8 cellular contexts compared by ENCODE assay signal in the genomic region with DNA sequence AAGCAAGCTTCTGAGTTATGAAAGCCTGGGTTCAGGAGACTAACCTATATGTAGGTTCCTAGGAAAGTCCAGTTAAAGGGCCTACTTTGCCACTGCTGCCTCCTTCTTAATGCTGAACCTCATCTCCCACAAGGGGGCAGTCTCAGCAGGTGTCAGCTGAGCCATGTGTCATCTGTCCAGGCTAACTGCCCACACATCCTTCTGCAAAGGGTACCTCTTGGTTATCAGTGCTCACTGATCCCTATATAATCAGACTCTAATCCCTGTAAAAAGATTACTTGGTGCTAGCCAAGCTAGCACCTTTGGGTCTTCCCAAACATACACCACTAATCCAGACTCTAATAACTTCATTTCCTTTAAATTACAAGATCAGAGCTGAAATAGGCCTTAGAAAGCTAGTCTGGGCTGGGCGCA. TPM values are rescaled to one million over a fixed set of nuclear protein-coding genes. Genes with fewer than 3 reads are reported as not detected.
A peak's percentile ranks its signal among the peaks of the same experiment; 100 is the strongest.
DNase-seq lines count a peak whose midpoint lies in the region; ATAC-seq and TF ChIP-seq lines count a peak whose summit lies in the region.

No MANE protein-coding gene starts in this region.

- H2BK5ac ChIP-seq in mesendoderm (ENCODE audit: low read length), result no peak overlapping the region

- no peak overlapping the region for H3K4ac ChIP-seq in mesendoderm (ENCODE audit: low read depth, low read length)

- TF ChIP-seq CTCF in AG10803 (conservative IDR thresholded peaks at IDR 0.05; ENCODE audit: low read length), result peak; percentile 78
- peak; percentile 46 for TF ChIP-seq CTCF in thoracic aorta (IDR thresholded peaks at IDR 0.05)

- no peak overlapping the region for H3K9ac ChIP-seq in mesendoderm (ENCODE audit: low read length)

- H3K4me2 ChIP-seq in mesendoderm (ENCODE audit: low read length), result no peak overlapping the region

- H3K79me1 ChIP-seq in mesendoderm (ENCODE audit: low read length), result peaks cover 8% of the 10 kb centered on the region

- no CpG with 5 or more reads among the region's 1 CpG for WGBS in mesendoderm (ENCODE audit: extremely low coverage, insufficient coverage, low lambda C conversion rate)

- no peak overlapping the region for H2BK120ac ChIP-seq in mesendoderm (ENCODE audit: low read depth, low read length)

- no peak overlapping the region for H4K5ac ChIP-seq in mesendoderm (ENCODE audit: low read length)

- no peak overlapping the region for H3K56ac ChIP-seq in mesendoderm (ENCODE audit: low read length)

- H3K79me2 ChIP-seq in mesendoderm (ENCODE audit: control insufficient read depth, insufficient read depth, low read length), result peaks cover 14% of the 10 kb centered on the region

- no peak overlapping the region for H3K23ac ChIP-seq in mesendoderm (ENCODE audit: low read length)

- no peak overlapping the region for H3K27ac ChIP-seq in mesendoderm (ENCODE audit: low read depth, low read length)
- H3K27ac ChIP-seq in thoracic aorta, result no peak overlapping the region

- H2AK5ac ChIP-seq in mesendoderm (ENCODE audit: low read length), result no peak overlapping the region

- no peaks in the 10 kb centered on the region for H3K9me3 ChIP-seq in thoracic aorta

- H3K27me3 ChIP-seq in mesendoderm (ENCODE audit: insufficient read depth, low read length, poor library complexity), result no peaks in the 10 kb centered on the region
- no peaks in the 10 kb centered on the region for H3K27me3 ChIP-seq in thoracic aorta (replicated peaks; ENCODE audit: insufficient read depth)

- no peak overlapping the region for H3K18ac ChIP-seq in mesendoderm (ENCODE audit: low read length)

- no peaks in the 10 kb centered on the region for H3K4me1 ChIP-seq in mesendoderm (ENCODE audit: control insufficient read depth, low read depth, low read length)
- no peaks in the 10 kb centered on the region for H3K4me1 ChIP-seq in thoracic aorta (ENCODE audit: control insufficient read depth in 1 of 2, low read depth in 2 of 2)

- H3K36me3 ChIP-seq in mesendoderm (ENCODE audit: control insufficient read depth, insufficient read depth, low read length) (peaks cover 35% of the 10 kb centered on the region), thoracic aorta (peaks cover 70% of the 10 kb centered on the region)

- H4K8ac ChIP-seq in mesendoderm (ENCODE audit: low read depth, low read length), result no peak overlapping the region

- ATAC-seq in GM21737 (IDR thresholded peaks at IDR 0.05; ENCODE audit: unreplicated experiment) (peak; percentile 54), thoracic aorta (ENCODE audit: insufficient number of reproducible peaks, low FRiP score, low read depth) (no peak)

- no peak overlapping the region for H2BK15ac ChIP-seq in mesendoderm (replicated peaks; ENCODE audit: low read depth)

- H3K4me3 ChIP-seq in AG10803 (ENCODE audit: low read length) (no peak overlapping the region), mesendoderm (ENCODE audit: low read length) (no peak overlapping the region), thoracic aorta (no peak overlapping the region)

- DNase-seq in AG10803 (ENCODE audit: low read depth) (peak; percentile 60), NCI-H510A treated with DMSO at 0.1 percent for 48 hours (lab: John Stamatoyannopoulos, UW) (peak; percentile 53), ecto neural progenitor cell (ENCODE audit: low spot score) (peak; percentile 68), mesendoderm (peak; percentile 85), thoracic aorta (ENCODE audit: low spot score) (no peak), mesenteric fat pad (ENCODE audit: low spot score) (no peak)
- DNase-seq in activated CD4-positive, alpha-beta T cell treated with anti-CD3 and anti-CD28 coated beads for 4 hours, result peak; percentile 54 to 61

RNA-seq across cellular contexts. Expression of gene PRDX1, which starts 9.0 kb away (rescaled TPM):
- polyA plus RNA-seq in mesendoderm (2013, experiment 1 of 2), result 1,174 TPM
- polyA plus RNA-seq in mesendoderm (2013, experiment 2 of 2), result 1,171 TPM
- total RNA-seq in thoracic aorta (100 to 1,000 TPM; 196 to 246 TPM), mesenteric fat pad (495 TPM)

RNA-seq across cellular contexts. Expression of gene MMACHC, which starts 12.5 kb away (rescaled TPM):
- 10.7 TPM for polyA plus RNA-seq in mesendoderm (2013, experiment 1 of 2)
- polyA plus RNA-seq in mesendoderm (2013, experiment 2 of 2), result 11.6 TPM
- total RNA-seq in thoracic aorta, result 1 to 10 TPM; 1.4 to 1.5 TPM
- 6.0 TPM for total RNA-seq in mesenteric fat pad

RNA-seq across cellular contexts. Expression of gene CCDC163, which starts 12.8 kb away (rescaled TPM):
- 1.6 TPM for polyA plus RNA-seq in mesendoderm (2013, experiment 1 of 2)
- polyA plus RNA-seq in mesendoderm (2013, experiment 2 of 2), result 1.8 TPM
- total RNA-seq in thoracic aorta (1 to 10 TPM; 1.3 to 1.9 TPM), mesenteric fat pad (2.4 TPM)

RNA-seq across cellular contexts. Expression of gene TESK2, which starts 21.7 kb away (rescaled TPM):
- 3.1 TPM for polyA plus RNA-seq in mesendoderm (2013, experiment 1 of 2)
- 3.3 TPM for polyA plus RNA-seq in mesendoderm (2013, experiment 2 of 2)
- total RNA-seq in thoracic aorta, result 1 to 10 TPM; 3.5 to 7.6 TPM
- 2.8 TPM for total RNA-seq in mesenteric fat pad

RNA-seq across cellular contexts. Expression of gene AKR1A1, which starts 38.0 kb away (rescaled TPM):
- 169 TPM for polyA plus RNA-seq in mesendoderm (2013, experiment 1 of 2)
- 177 TPM for polyA plus RNA-seq in mesendoderm (2013, experiment 2 of 2)
- total RNA-seq in thoracic aorta (100 to 1,000 TPM in 1 of 2 donors, 10 to 100 TPM in 1; 35.3 to 130 TPM), mesenteric fat pad (132 TPM)

Comparison
In these comparisons a context has a peak if more than half of its experiments do, and no peak if none do; other contexts are left out.
1. DNase-seq: peak in AG10803 (single experiment), NCI-H510A treated with DMSO at 0.1 percent for 48 hours (single experiment), activated CD4-positive, alpha-beta T cell treated with anti-CD3 and anti-CD28 coated beads for 4 hours (2 of 2), ecto neural progenitor cell (single experiment) and mesendoderm (single experiment); none in thoracic aorta (single experiment) and mesenteric fat pad (single experiment).